1 cellular context compared by ENCODE assay signal in the genomic region with DNA sequence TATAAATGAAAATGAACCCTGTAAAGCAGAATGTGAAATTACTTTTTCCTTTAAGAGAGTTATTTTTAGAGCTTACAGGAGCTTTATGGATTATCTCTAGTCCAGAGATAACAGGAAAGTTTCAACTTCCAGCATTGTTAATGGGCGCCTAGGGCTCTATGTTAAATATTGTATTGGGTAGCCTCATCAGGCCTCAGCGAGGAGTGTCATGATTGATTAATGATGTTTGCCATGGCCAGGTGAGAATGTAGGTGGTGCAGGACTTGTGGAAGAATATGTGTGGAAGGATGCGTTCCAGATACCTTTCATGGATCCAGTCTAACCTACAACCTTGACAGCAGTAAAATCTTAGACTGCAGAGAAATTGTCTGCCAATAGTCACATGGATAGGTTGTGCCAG.
TF ChIP-seq lines count a peak whose summit lies in the region.

No MANE protein-coding gene starts in this region.

TF ChIP-seq in H1, 55 proteins besides CTCF, POLR2A, EP300 and RAD21 (continued from another document):
- no peak for TF ChIP-seq SP1 (IDR thresholded peaks at IDR 0.05; ENCODE audit: low read depth, low read length)
- no peak for TF ChIP-seq ASH2L (IDR thresholded peaks at IDR 0.05; ENCODE audit: low read length)
- no peak for TF ChIP-seq POLR2AphosphoS5 (IDR thresholded peaks at IDR 0.05; ENCODE audit: low read depth, low read length)
- no peak for TF ChIP-seq CEBPB (IDR thresholded peaks at IDR 0.05; ENCODE audit: low read depth, low read length)
- no peak for TF ChIP-seq BRCA1 (IDR thresholded peaks at IDR 0.05; ENCODE audit: low read depth, low read length)
- no peak for TF ChIP-seq TAF1 (IDR thresholded peaks at IDR 0.05; ENCODE audit: low read depth, low read length)
- TF ChIP-seq SP2 (IDR thresholded peaks at IDR 0.05; ENCODE audit: low read length): no peak
TF ChIP-seq in H1: peak in this region for 0.
